ENCODE assay signal across 12 cellular contexts in the genomic region with DNA sequence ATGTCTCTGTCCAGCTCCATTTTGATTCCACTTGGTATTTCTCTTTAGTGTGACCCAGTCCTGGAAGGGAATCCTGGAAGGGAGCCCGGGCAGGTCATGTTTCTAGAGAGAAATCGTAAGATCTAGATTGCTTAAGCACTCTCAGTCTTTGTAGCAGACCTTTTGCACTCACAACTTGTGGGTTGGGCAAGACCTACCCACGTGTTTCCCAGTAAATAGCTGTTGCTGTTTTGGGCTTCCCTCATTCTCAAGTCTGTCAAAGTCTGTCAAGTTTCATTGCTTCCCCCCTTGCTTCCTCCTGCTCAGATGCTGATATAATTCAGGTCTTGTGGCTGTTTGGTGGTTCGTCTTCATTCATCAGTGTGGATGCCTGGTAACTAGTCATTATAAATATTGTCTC. TPM values are rescaled to one million over a fixed set of nuclear protein-coding genes. Genes with fewer than 3 reads are reported as not detected.
DNase-seq lines count a peak whose midpoint lies in the region; ATAC-seq and TF ChIP-seq lines count a peak whose summit lies in the region.
"Had no signal": no experiment of that assay in that cellular context is flagged by ENCODE, and none has a peak within 500 bp of the region (broad histone marks: within the 10 kb centered on the region; RNA-seq: fewer than 3 reads in every experiment).

No MANE protein-coding gene starts in this region.

- H3K36me3 ChIP-seq in mammary epithelial cell (ENCODE audit: insufficient read depth, low read length): no peaks in the 10 kb centered on the region
- no peaks in the 10 kb centered on the region for H3K36me3 ChIP-seq in effector memory CD4-positive, alpha-beta T cell (ENCODE audit: control insufficient read depth, insufficient read depth, low read length)
- H3K36me3 ChIP-seq: ascending aorta had no signal

- no peak overlapping the region for H2AFZ ChIP-seq in mammary epithelial cell (ENCODE audit: low read depth, low read length)

- H3K27ac Mint-ChIP-seq in MCF 10A (ENCODE audit: low read depth, unreplicated experiment): peak overlapping the region; percentile 95
- H3K27ac Mint-ChIP-seq in stimulated activated effector memory CD8-positive, alpha-beta T cell treated with anti-CD3 and anti-CD28 coated beads, Interleukin-12 subunit alpha, Interleukin-12 subunit beta, amount 100 ng/mL, for 72 hours: peak overlapping the region; percentile 44

- CTCF ChIA-PET in MCF 10A (lab: Yijun Ruan, JAX) (interaction anchor here (0.6 to 1.4 kb wide), 6 partner anchors 10 to 170 kb away, joined by 3 to 6 read pairs (median 4); no protein-coding TSS in a partner anchor), mammary epithelial cell (lab: Charles Lee; ENCODE audit: low non-redundant PET) (interaction anchor here (0.7 kb wide), 1 partner anchor 21 kb away, joined by 6 read pairs; no protein-coding TSS in a partner anchor)

- ATAC-seq in HG03442 (IDR thresholded peaks at IDR 0.05; ENCODE audit: unreplicated experiment): peak; percentile 53
- peak; percentile 97 for ATAC-seq in stimulated activated effector memory CD8-positive, alpha-beta T cell treated with anti-CD3 and anti-CD28 coated beads, Interleukin-12 subunit alpha, Interleukin-12 subunit beta, amount 100 ng/mL, for 72 hours
- no peak for ATAC-seq in activated CD4-positive, CD25-positive, alpha-beta regulatory T cell treated with anti-CD3 and anti-CD28 coated beads, Interleukin-2, amount 50 U/mL, for 24 hours

- H3K27me3 ChIP-seq in mammary epithelial cell (ENCODE audit: insufficient read depth, low read length): no peaks in the 10 kb centered on the region
- H3K27me3 ChIP-seq in effector memory CD4-positive, alpha-beta T cell (replicated peaks; ENCODE audit: control insufficient read depth, insufficient read depth, low read length, poor library complexity, severe bottlenecking): no peaks in the 10 kb centered on the region
- H3K27me3 ChIP-seq: ascending aorta had no signal

- H3K9ac ChIP-seq in mammary epithelial cell (ENCODE audit: insufficient read depth, low read length): no peak overlapping the region

- H3K4me1 ChIP-seq in mammary epithelial cell (ENCODE audit: insufficient read depth, low read length): peaks cover 18% of the 10 kb centered on the region
- no peaks in the 10 kb centered on the region for H3K4me1 ChIP-seq in effector memory CD4-positive, alpha-beta T cell (ENCODE audit: control insufficient read depth, insufficient read depth, low read length, poor library complexity, severe bottlenecking)
- H3K4me1 ChIP-seq: ascending aorta had no signal

- H3K4me3 ChIP-seq in mammary epithelial cell (replicated peaks in 1 of 3; ENCODE audit: insufficient read depth in 1 of 3, low read depth in 2 of 3, low read length in 3 of 3): no peak overlapping the region
- H3K4me3 ChIP-seq in effector memory CD4-positive, alpha-beta T cell (ENCODE audit: insufficient read depth, low read depth, low read length, poor library complexity, severe bottlenecking): no peak overlapping the region
- H3K4me3 ChIP-seq: ascending aorta had no signal

- peaks cover 2% of the 10 kb centered on the region for H3K9me3 ChIP-seq in mammary epithelial cell (replicated peaks; ENCODE audit: insufficient read depth, low read length)
- H3K9me3 ChIP-seq in effector memory CD4-positive, alpha-beta T cell (ENCODE audit: control insufficient read depth, low read length): no peaks in the 10 kb centered on the region
- H3K9me3 ChIP-seq: ascending aorta had no signal

- DNase-seq in MCF 10A (ENCODE audit: unreplicated experiment): peak; percentile 90
- DNase-seq in mammary epithelial cell: no peak
- peak; percentile 13 for DNase-seq in UCSD-AML1 (lab: John Stamatoyannopoulos, UW; ENCODE audit: unreplicated experiment)
- DNase-seq in stimulated activated effector memory CD8-positive, alpha-beta T cell treated with anti-CD3 and anti-CD28 coated beads, Interleukin-12 subunit alpha, Interleukin-12 subunit beta, amount 100 ng/mL, for 72 hours (ENCODE audit: low spot score in 2 of 2): no peak
- DNase-seq in occipital lobe (lab: John Stamatoyannopoulos, UW): no peak
- no peak for DNase-seq in effector memory CD4-positive, alpha-beta T cell
- DNase-seq: activated CD4-positive, alpha-beta T cell treated with anti-CD3 and anti-CD28 coated beads, Interleukin-2, amount 50 U/mL, for 48 hours; erythroblast; kidney glomerular epithelial cell had no signal

- H4K20me1 ChIP-seq in mammary epithelial cell (ENCODE audit: insufficient read depth, low read length): no peaks in the 10 kb centered on the region

- H3K4me3 Mint-ChIP-seq in MCF 10A (ENCODE audit: unreplicated experiment): no peak overlapping the region
- H3K4me3 Mint-ChIP-seq in stimulated activated effector memory CD8-positive, alpha-beta T cell treated with anti-CD3 and anti-CD28 coated beads, Interleukin-12 subunit alpha, Interleukin-12 subunit beta, amount 100 ng/mL, for 72 hours: peak overlapping the region; percentile 40

- in situ Hi-C loops in mammary epithelial cell (cut with MboI; ENCODE audit: low sequenced_read_pairs in 2 of 2): no loop called here

- 92% methylated on average over 4 of the region's 4 CpGs for WGBS in mammary epithelial cell (ENCODE audit: low coverage, missing lambda C conversion rate)

- TF ChIP-seq CTCF in MCF 10A (IDR thresholded peaks at IDR 0.05; ENCODE audit: unreplicated experiment) (no peak), mammary epithelial cell (conservative IDR thresholded peaks at IDR 0.05 in 1 of 2, IDR thresholded peaks at IDR 0.05 in 1 of 2; ENCODE audit: extremely low read depth in 1 of 2, insufficient read depth in 1 of 2, low read depth in 1 of 2, low read length in 2 of 2) (no peak)

- H3K27ac ChIP-seq in mammary epithelial cell (ENCODE audit: insufficient read depth, low read depth, low read length): no peak overlapping the region
- no peak overlapping the region for H3K27ac ChIP-seq in effector memory CD4-positive, alpha-beta T cell (ENCODE audit: insufficient read depth, low read length, poor library complexity, severe bottlenecking)
- H3K27ac ChIP-seq: ascending aorta had no signal

- no peaks in the 10 kb centered on the region for H3K79me2 ChIP-seq in mammary epithelial cell (ENCODE audit: insufficient read depth, low read length)

- dilution Hi-C loops in mammary epithelial cell (cut with HindIII; ENCODE audit: low sequenced_read_pairs): no loop called here

- no peak overlapping the region for H3K4me2 ChIP-seq in mammary epithelial cell (ENCODE audit: insufficient read depth, low read depth, low read length)

- intact Hi-C loops in MCF 10A (cut with micrococcal nuclease) (no loop called here), mammary epithelial cell (cut with micrococcal nuclease) (no loop called here)

- BruUV-seq in MCF 10A (replicated peaks; lab: Mats Ljungman, UMichigan) (no TSS peak), mammary epithelial cell (replicated peaks; lab: Mats Ljungman, UMichigan) (no TSS peak)

- no peaks in the 10 kb centered on the region for H3K27me3 Mint-ChIP-seq in MCF 10A (ENCODE audit: insufficient read depth, unreplicated experiment)

- peaks cover 7% of the 10 kb centered on the region for H3K9me3 Mint-ChIP-seq in MCF 10A (ENCODE audit: unreplicated experiment)
- no peaks in the 10 kb centered on the region for H3K9me3 Mint-ChIP-seq in stimulated activated effector memory CD8-positive, alpha-beta T cell treated with anti-CD3 and anti-CD28 coated beads, Interleukin-12 subunit alpha, Interleukin-12 subunit beta, amount 100 ng/mL, for 72 hours

- POLR2A ChIA-PET in MCF 10A (lab: Yijun Ruan, JAX): interaction anchor here (0.5 to 14.8 kb wide), 16 partner anchors 8 to 110 kb away, joined by 3 to 227 read pairs (median 4); a partner anchor contains a TSS

- peaks cover 27% of the 10 kb centered on the region for H3K4me1 Mint-ChIP-seq in MCF 10A (ENCODE audit: insufficient read depth, unreplicated experiment)
- peaks cover 10% of the 10 kb centered on the region for H3K4me1 Mint-ChIP-seq in stimulated activated effector memory CD8-positive, alpha-beta T cell treated with anti-CD3 and anti-CD28 coated beads, Interleukin-12 subunit alpha, Interleukin-12 subunit beta, amount 100 ng/mL, for 72 hours

- peaks cover 9% of the 10 kb centered on the region for H3K36me3 Mint-ChIP-seq in MCF 10A (ENCODE audit: insufficient read depth, unreplicated experiment)
- H3K36me3 Mint-ChIP-seq in stimulated activated effector memory CD8-positive, alpha-beta T cell treated with anti-CD3 and anti-CD28 coated beads, Interleukin-12 subunit alpha, Interleukin-12 subunit beta, amount 100 ng/mL, for 72 hours: no peaks in the 10 kb centered on the region

RNA-seq across cellular contexts. Expression of a gene that starts 17.4 kb away (rescaled TPM):
- total RNA-seq in MCF 10A (2022) (34.2 and 46.0 TPM in 2 replicates), mammary epithelial cell (1 to 10 TPM; 5.0 to 6.0 TPM), occipital lobe (3.4 TPM)
- 3.1 TPM for polyA plus RNA-seq in mammary epithelial cell
- polyA minus RNA-seq in mammary epithelial cell: 11.3 TPM

Comparison
In these comparisons a context has a peak if more than half of its experiments do, and no peak if none do; other contexts are left out.
1. DNase-seq: peak in MCF 10A (single experiment) and UCSD-AML1 (single experiment); none in mammary epithelial cell (single experiment), stimulated activated effector memory CD8-positive, alpha-beta T cell treated with anti-CD3 and anti-CD28 coated beads, Interleukin-12 subunit alpha, Interleukin-12 subunit beta, amount 100 ng/mL, for 72 hours (0 of 2), occipital lobe (single experiment) and effector memory CD4-positive, alpha-beta T cell (0 of 3).
2. ATAC-seq: peak in HG03442 (single experiment) and stimulated activated effector memory CD8-positive, alpha-beta T cell treated with anti-CD3 and anti-CD28 coated beads, Interleukin-12 subunit alpha, Interleukin-12 subunit beta, amount 100 ng/mL, for 72 hours (single experiment); none in activated CD4-positive, CD25-positive, alpha-beta regulatory T cell treated with anti-CD3 and anti-CD28 coated beads, Interleukin-2, amount 50 U/mL, for 24 hours (0 of 2).